ENCODE assay signal across 10 cellular contexts in the genomic region with DNA sequence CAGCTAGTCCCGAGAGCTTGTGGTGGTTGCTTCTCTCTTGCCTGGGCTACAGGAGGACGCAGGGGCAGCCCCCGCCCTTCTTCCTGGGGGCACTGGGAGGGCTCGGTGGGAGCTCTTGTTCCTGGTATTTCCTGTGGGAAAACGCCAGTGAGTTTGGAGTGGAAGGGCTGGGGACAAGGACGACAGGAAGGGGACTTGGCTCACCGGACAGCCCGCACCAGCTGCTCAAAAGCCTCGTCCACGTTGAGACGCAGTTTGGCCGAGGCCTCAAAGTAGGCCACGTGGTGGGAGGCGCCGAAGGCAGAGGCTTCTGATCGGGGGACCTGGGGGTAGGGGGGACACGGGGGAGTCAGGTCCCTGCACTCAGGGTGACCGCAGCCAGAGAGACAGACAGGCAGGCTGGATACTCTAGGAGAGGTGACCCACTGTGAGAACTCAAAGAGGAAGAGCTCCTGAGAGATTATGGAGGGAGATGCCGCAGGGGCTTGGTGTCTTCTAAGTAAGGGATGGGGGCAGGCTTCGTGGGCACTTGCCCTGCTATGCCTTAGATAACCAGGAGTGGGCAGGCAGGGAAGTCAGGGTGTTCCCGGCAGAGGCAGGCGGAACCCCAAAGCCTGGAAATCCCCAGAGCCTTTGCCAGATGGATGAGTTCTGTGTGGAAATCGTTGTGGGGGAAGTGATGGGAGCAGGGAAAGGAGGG. TPM values are rescaled to one million over a fixed set of nuclear protein-coding genes. Genes with fewer than 3 reads are reported as not detected.
DNase-seq lines count a peak whose midpoint lies in the region; ATAC-seq and TF ChIP-seq lines count a peak whose summit lies in the region.
"Had no signal": no experiment of that assay in that cellular context is flagged by ENCODE, and none has a peak within 500 bp of the region (broad histone marks: within the 10 kb centered on the region; RNA-seq: fewer than 3 reads in every experiment).

No MANE protein-coding gene starts in this region.

- no peak for TF ChIP-seq POLR2A in gastrocnemius medialis (IDR thresholded peaks at IDR 0.05)

- in situ Hi-C loops in gastrocnemius medialis (cut with MboI; ENCODE audit: low sequenced_read_pairs in 4 of 4), result no loop called here

- H3K27ac ChIP-seq in SK-N-MC (peak overlapping the region; percentile 5; the same call in 1 of the 2 replicates), gastrocnemius medialis (peak overlapping the region; percentile 3 to 39 (median 16))
- H3K27ac ChIP-seq: VCaP had no signal

- H3K27me3 ChIP-seq in gastrocnemius medialis, result no peaks in the 10 kb centered on the region

- H3K9ac ChIP-seq in SK-N-MC (ENCODE audit: insufficient read length), result no peak overlapping the region

- H3K36me3 ChIP-seq in SK-N-MC (ENCODE audit: insufficient read depth, low read length) (no peaks in the 10 kb centered on the region), gastrocnemius medialis (peaks cover 0 to 5% of the 10 kb centered on the region in 2 donors)

- H3K9me3 ChIP-seq in SK-N-MC (ENCODE audit: low read depth, low read length) (no peaks in the 10 kb centered on the region), gastrocnemius medialis (no peaks in the 10 kb centered on the region)

- intact Hi-C loops in gastrocnemius medialis (cut with DNase I; ENCODE audit: low total_unique reads), result no loop called here

- DNase-seq in ELR (ENCODE audit: low read depth), result peak; percentile 27
- DNase-seq in SK-N-MC (ENCODE audit: low read depth, low spot score), result no peak
- DNase-seq in fibroblast of villous mesenchyme (ENCODE audit: low read depth), result no peak
- DNase-seq in gastrocnemius medialis, result no peak
- no peak for DNase-seq in stimulated activated CD4-positive, alpha-beta T cell treated with anti-CD3 and anti-CD28 coated beads, Interleukin-12 subunit alpha, Interleukin-12 subunit beta, amount 100 ng/mL, for 4 hours
- no peak for DNase-seq in ecto neural progenitor cell (ENCODE audit: low spot score)
- DNase-seq: activated gamma-delta T cell treated with Interleukin-2 at 50 U/mL for 16 hours, occipital lobe had no signal

- peak; percentile 14 for TF ChIP-seq CTCF in fibroblast of villous mesenchyme (IDR thresholded peaks at IDR 0.05; ENCODE audit: insufficient read depth, low read depth, low read length)
- no peak for TF ChIP-seq CTCF in gastrocnemius medialis (IDR thresholded peaks at IDR 0.05 in 4 of 5, conservative IDR thresholded peaks at IDR 0.05 in 1 of 5)

- ATAC-seq in gastrocnemius medialis, result no peak
- ATAC-seq in HG03175 (IDR thresholded peaks at IDR 0.05; ENCODE audit: unreplicated experiment), result no peak

- H3K4me1 ChIP-seq in gastrocnemius medialis, result peaks cover 14 to 18% of the 10 kb centered on the region in 2 donors

- H3K4me3 ChIP-seq in SK-N-MC, result no peak overlapping the region
- no peak overlapping the region for H3K4me3 ChIP-seq in fibroblast of villous mesenchyme (ENCODE audit: low read depth, low read length)
- no peak overlapping the region for H3K4me3 ChIP-seq in gastrocnemius medialis

RNA-seq across cellular contexts. Expression of a gene that starts 4.3 kb away (rescaled TPM):
- total RNA-seq in fibroblast of villous mesenchyme (43.2 and 44.5 TPM in 2 replicates), gastrocnemius medialis (10 to 100 TPM; 12.4 to 26.2 (median 24.2) TPM)

RNA-seq across cellular contexts. Expression of a gene that starts 6.3 kb away (rescaled TPM):
- total RNA-seq in fibroblast of villous mesenchyme (17.4 and 18.1 TPM in 2 replicates), gastrocnemius medialis (10 to 100 TPM; 13.7 to 36.1 (median 32.9) TPM)

RNA-seq across cellular contexts. Expression of a gene that starts 30.0 kb away (rescaled TPM):
- total RNA-seq in fibroblast of villous mesenchyme, result 49.9 and 66.5 TPM in 2 replicates
- total RNA-seq in gastrocnemius medialis, result 10 to 100 TPM; 11.0 to 18.6 (median 13.7) TPM

RNA-seq across cellular contexts. Expression of a gene that starts 30.1 kb away (rescaled TPM):
- total RNA-seq in fibroblast of villous mesenchyme (4.7 and 6.8 TPM in 2 replicates), gastrocnemius medialis (10 to 100 TPM; 10.7 to 12.9 (median 11.8) TPM)
- total RNA-seq: occipital lobe had no signal

RNA-seq across cellular contexts. Expression of a gene that starts 41.4 kb away (rescaled TPM):
- total RNA-seq in fibroblast of villous mesenchyme, result 258 and 341 TPM in 2 replicates
- total RNA-seq in gastrocnemius medialis, result 100 to 1,000 TPM; 190 to 242 (median 229) TPM
